Comparison of ENCODE assay signal across 8 cellular contexts in the genomic region with DNA sequence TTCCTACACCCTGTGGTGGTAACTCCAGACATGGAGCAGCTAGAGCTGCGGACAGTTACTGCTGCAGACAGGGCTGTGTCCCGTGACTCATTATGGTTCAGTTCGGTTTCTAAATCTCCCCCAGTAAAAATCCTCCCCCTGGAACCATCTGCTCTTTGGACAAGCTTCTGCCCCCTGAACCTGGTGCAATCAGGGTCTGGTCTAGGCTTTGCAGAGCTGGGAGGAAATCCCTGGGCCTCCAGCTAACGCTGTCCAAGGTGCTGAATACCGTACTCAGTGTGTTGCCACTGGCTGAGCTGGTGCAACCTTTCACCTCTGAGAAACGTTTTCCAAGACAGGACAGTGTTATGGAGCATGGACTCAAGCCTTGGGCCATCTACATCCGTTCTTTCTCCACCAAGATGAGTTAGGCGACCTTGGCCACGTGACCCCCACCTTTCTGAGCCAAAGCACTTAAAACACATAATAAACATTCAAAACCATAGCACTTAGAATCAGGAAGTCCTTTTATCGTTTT.
DNase-seq lines count a peak whose midpoint lies in the region; ATAC-seq and TF ChIP-seq lines count a peak whose summit lies in the region.

No MANE protein-coding gene starts in this region.

- TF ChIP-seq EP300 in SK-N-SH (IDR thresholded peaks at IDR 0.05; ENCODE audit: borderline replicate concordance in 1 of 2, low read depth in 1 of 2, low read length in 1 of 2): no peak
- TF ChIP-seq EP300 in gastroesophageal sphincter (IDR thresholded peaks at IDR 0.05): no peak

- TF ChIP-seq RAD21 in SK-N-SH (IDR thresholded peaks at IDR 0.05; ENCODE audit: low read length): no peak

- H3K79me2 ChIP-seq in SK-N-SH (ENCODE audit: insufficient read depth): no peaks in the 10 kb centered on the region; the same call in 1 of the 2 replicates
- no peaks in the 10 kb centered on the region for H3K79me2 ChIP-seq in osteoblast (ENCODE audit: insufficient read depth, low read length)

- H4K20me1 ChIP-seq in SK-N-SH (ENCODE audit: insufficient read depth) (no peaks in the 10 kb centered on the region), osteoblast (ENCODE audit: insufficient read depth, low read length) (no peaks in the 10 kb centered on the region)

- no peaks in the 10 kb centered on the region for H3K9me2 ChIP-seq in SK-N-SH

- no peaks in the 10 kb centered on the region for H3K9me3 ChIP-seq in cardiac muscle cell (ENCODE audit: low read depth)
- H3K9me3 ChIP-seq in left ventricle myocardium inferior (replicated peaks): peaks cover 36% of the 10 kb centered on the region
- no peaks in the 10 kb centered on the region for H3K9me3 ChIP-seq in SK-N-SH
- H3K9me3 ChIP-seq in thyroid gland: no peaks in the 10 kb centered on the region
- H3K9me3 ChIP-seq in gastroesophageal sphincter: peaks cover 0 to 26% (median 0%) of the 10 kb centered on the region in 3 donors
- no peaks in the 10 kb centered on the region for H3K9me3 ChIP-seq in osteoblast (ENCODE audit: low read depth, low read length)

- TF ChIP-seq CTCF in cardiac muscle cell (IDR thresholded peaks at IDR 0.05; ENCODE audit: low read depth, low read length): no peak
- TF ChIP-seq CTCF in left ventricle myocardium inferior (IDR thresholded peaks at IDR 0.05; ENCODE audit: borderline replicate concordance): no peak
- no peak for TF ChIP-seq CTCF in SK-N-SH (IDR thresholded peaks at IDR 0.05)
- no peak for TF ChIP-seq CTCF in fibroblast of mammary gland (conservative IDR thresholded peaks at IDR 0.05; ENCODE audit: control insufficient read depth, insufficient read depth, low read depth, low read length)
- no peak for TF ChIP-seq CTCF in thyroid gland (IDR thresholded peaks at IDR 0.05)
- TF ChIP-seq CTCF in gastroesophageal sphincter (IDR thresholded peaks at IDR 0.05): no peak
- TF ChIP-seq CTCF in osteoblast (IDR thresholded peaks at IDR 0.05; ENCODE audit: extremely low read depth, low read depth, low read length): no peak

- POLR2A ChIA-PET in SK-N-SH (lab: Yijun Ruan, JAX): no interaction called here

- H3K27ac ChIP-seq in cardiac muscle cell (no peak overlapping the region), left ventricle myocardium inferior (replicated peaks) (no peak overlapping the region), SK-N-SH (ENCODE audit: low read depth in 2 of 2, low read length in 1 of 2) (no peak overlapping the region), thyroid gland (no peak overlapping the region), gastroesophageal sphincter (no peak overlapping the region), osteoblast (ENCODE audit: low read depth, low read length) (no peak overlapping the region)

- H2AFZ ChIP-seq in SK-N-SH (ENCODE audit: low read depth): no peak overlapping the region
- no peak overlapping the region for H2AFZ ChIP-seq in osteoblast (ENCODE audit: low read length)

- H3F3A ChIP-seq in SK-N-SH (replicated peaks; ENCODE audit: insufficient read depth): no peaks in the 10 kb centered on the region

- H3K9ac ChIP-seq in SK-N-SH: no peak overlapping the region

- CTCF ChIA-PET in SK-N-SH (lab: Yijun Ruan, JAX): no interaction called here

- H3K36me3 ChIP-seq in cardiac muscle cell (no peaks in the 10 kb centered on the region), left ventricle myocardium inferior (peaks cover 35% of the 10 kb centered on the region), SK-N-SH (replicated peaks in 1 of 2; ENCODE audit: control insufficient read depth in 1 of 2, insufficient read depth in 2 of 2, low read length in 1 of 2) (peaks cover 0 to 14% of the 10 kb centered on the region in 2 experiments), thyroid gland (peaks cover 0 to 6% of the 10 kb centered on the region in 2 donors), gastroesophageal sphincter (peaks cover 0 to 43% of the 10 kb centered on the region in 2 donors), osteoblast (ENCODE audit: insufficient read depth, low read length) (no peaks in the 10 kb centered on the region)

- H3K27me3 ChIP-seq in cardiac muscle cell (no peaks in the 10 kb centered on the region), left ventricle myocardium inferior (ENCODE audit: low read depth) (no peaks in the 10 kb centered on the region), SK-N-SH (ENCODE audit: insufficient read depth) (no peaks in the 10 kb centered on the region), thyroid gland (no peaks in the 10 kb centered on the region), gastroesophageal sphincter (no peaks in the 10 kb centered on the region), osteoblast (ENCODE audit: insufficient read depth, low read length) (no peaks in the 10 kb centered on the region)

- no peaks in the 10 kb centered on the region for H3K4me1 ChIP-seq in cardiac muscle cell (ENCODE audit: low read depth)
- no peaks in the 10 kb centered on the region for H3K4me1 ChIP-seq in left ventricle myocardium inferior
- H3K4me1 ChIP-seq in SK-N-SH (ENCODE audit: control insufficient read depth in 1 of 2, insufficient read depth in 2 of 2, low read depth in 1 of 2, low read length in 1 of 2): no peaks in the 10 kb centered on the region
- H3K4me1 ChIP-seq in thyroid gland: no peaks in the 10 kb centered on the region
- H3K4me1 ChIP-seq in gastroesophageal sphincter: no peaks in the 10 kb centered on the region
- no peaks in the 10 kb centered on the region for H3K4me1 ChIP-seq in osteoblast (ENCODE audit: insufficient read depth, low read length)

- WGBS in SK-N-SH (ENCODE audit: low lambda C conversion rate): 85% methylated on average over 9 of the region's 10 CpGs
- WGBS in thyroid gland, 2 donors: 45 to 53% methylated on average over 10 of the region's 10 CpGs
- 32 to 44% methylated on average over 7 of the region's 10 CpGs for WGBS in gastroesophageal sphincter (ENCODE audit: low coverage in 1 of 2), 2 donors

- no peak overlapping the region for H3K4me2 ChIP-seq in SK-N-SH
- no peak overlapping the region for H3K4me2 ChIP-seq in osteoblast (ENCODE audit: insufficient read depth, low read length)

- H3K4me3 ChIP-seq in cardiac muscle cell: no peak overlapping the region
- no peak overlapping the region for H3K4me3 ChIP-seq in left ventricle myocardium inferior
- H3K4me3 ChIP-seq in SK-N-SH (ENCODE audit: low read depth in 2 of 2, low read length in 1 of 2): no peak overlapping the region
- no peak overlapping the region for H3K4me3 ChIP-seq in fibroblast of mammary gland (ENCODE audit: control insufficient read depth, low read depth, low read length)
- H3K4me3 ChIP-seq in thyroid gland (replicated peaks in 1 of 3): no peak overlapping the region
- H3K4me3 ChIP-seq in gastroesophageal sphincter: no peak overlapping the region
- H3K4me3 ChIP-seq in osteoblast (ENCODE audit: insufficient read depth, low read length): no peak overlapping the region

- intact Hi-C loops in left ventricle myocardium inferior (cut with micrococcal nuclease): no loop called here
- intact Hi-C loops in thyroid gland (cut with DNase I): no loop called here

- ATAC-seq in gastroesophageal sphincter: no peak
- ATAC-seq in GM18498 (IDR thresholded peaks at IDR 0.05; ENCODE audit: unreplicated experiment): no peak

- DNase-seq in cardiac muscle cell (ENCODE audit: low read depth in 1 of 2, low spot score in 1 of 2): peak; percentile 21 to 92
- DNase-seq in left ventricle myocardium inferior: no peak
- no peak for DNase-seq in SK-N-SH
- peak; percentile 37 for DNase-seq in fibroblast of mammary gland (ENCODE audit: low read depth)
- DNase-seq in thyroid gland: peak; percentile 9 to 45
- DNase-seq in osteoblast (ENCODE audit: insufficient read length, low spot score, missing footprints): no peak

- TF ChIP-seq POLR2A in thyroid gland (IDR thresholded peaks at IDR 0.05) (no peak), gastroesophageal sphincter (IDR thresholded peaks at IDR 0.05) (no peak)

TF ChIP-seq in SK-N-SH, 30 proteins besides CTCF, POLR2A, EP300 and RAD21:
- TF ChIP-seq, protein P1, sequence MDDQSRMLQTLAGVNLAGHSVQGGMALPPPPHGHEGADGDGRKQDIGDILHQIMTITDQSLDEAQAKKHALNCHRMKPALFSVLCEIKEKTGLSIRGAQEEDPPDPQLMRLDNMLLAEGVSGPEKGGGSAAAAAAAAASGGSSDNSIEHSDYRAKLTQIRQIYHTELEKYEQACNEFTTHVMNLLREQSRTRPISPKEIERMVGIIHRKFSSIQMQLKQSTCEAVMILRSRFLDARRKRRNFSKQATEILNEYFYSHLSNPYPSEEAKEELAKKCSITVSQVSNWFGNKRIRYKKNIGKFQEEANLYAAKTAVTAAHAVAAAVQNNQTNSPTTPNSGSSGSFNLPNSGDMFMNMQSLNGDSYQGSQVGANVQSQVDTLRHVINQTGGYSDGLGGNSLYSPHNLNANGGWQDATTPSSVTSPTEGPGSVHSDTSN (IDR thresholded peaks at IDR 0.05): no peak
- TF ChIP-seq, protein P2, sequence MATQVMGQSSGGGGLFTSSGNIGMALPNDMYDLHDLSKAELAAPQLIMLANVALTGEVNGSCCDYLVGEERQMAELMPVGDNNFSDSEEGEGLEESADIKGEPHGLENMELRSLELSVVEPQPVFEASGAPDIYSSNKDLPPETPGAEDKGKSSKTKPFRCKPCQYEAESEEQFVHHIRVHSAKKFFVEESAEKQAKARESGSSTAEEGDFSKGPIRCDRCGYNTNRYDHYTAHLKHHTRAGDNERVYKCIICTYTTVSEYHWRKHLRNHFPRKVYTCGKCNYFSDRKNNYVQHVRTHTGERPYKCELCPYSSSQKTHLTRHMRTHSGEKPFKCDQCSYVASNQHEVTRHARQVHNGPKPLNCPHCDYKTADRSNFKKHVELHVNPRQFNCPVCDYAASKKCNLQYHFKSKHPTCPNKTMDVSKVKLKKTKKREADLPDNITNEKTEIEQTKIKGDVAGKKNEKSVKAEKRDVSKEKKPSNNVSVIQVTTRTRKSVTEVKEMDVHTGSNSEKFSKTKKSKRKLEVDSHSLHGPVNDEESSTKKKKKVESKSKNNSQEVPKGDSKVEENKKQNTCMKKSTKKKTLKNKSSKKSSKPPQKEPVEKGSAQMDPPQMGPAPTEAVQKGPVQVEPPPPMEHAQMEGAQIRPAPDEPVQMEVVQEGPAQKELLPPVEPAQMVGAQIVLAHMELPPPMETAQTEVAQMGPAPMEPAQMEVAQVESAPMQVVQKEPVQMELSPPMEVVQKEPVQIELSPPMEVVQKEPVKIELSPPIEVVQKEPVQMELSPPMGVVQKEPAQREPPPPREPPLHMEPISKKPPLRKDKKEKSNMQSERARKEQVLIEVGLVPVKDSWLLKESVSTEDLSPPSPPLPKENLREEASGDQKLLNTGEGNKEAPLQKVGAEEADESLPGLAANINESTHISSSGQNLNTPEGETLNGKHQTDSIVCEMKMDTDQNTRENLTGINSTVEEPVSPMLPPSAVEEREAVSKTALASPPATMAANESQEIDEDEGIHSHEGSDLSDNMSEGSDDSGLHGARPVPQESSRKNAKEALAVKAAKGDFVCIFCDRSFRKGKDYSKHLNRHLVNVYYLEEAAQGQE (IDR thresholded peaks at IDR 0.05; ENCODE audit: low read depth, low read length): peak; percentile 97

Comparison
In these comparisons a context has a peak if more than half of its experiments do, and no peak if none do; other contexts are left out.
1. DNase-seq: peak in cardiac muscle cell (2 of 2), fibroblast of mammary gland (single experiment) and thyroid gland (2 of 2); none in left ventricle myocardium inferior (single experiment), SK-N-SH (single experiment) and osteoblast (single experiment).